In genomic region chr7:54986716-54987115, GRCh38 we compare ENCODE assay signal across 17 cellular contexts. TPM values are rescaled to one million over a fixed set of nuclear protein-coding genes. Genes with fewer than 3 reads are reported as not detected.
"Had no signal": no experiment of that assay in that cellular context is flagged by ENCODE, and none has a peak within 500 bp of the region (broad histone marks: within the 10 kb centered on the region; RNA-seq: fewer than 3 reads in every experiment).

No MANE protein-coding gene starts in this region.

- H3K36me3 ChIP-seq: colonic mucosa, neural progenitor cell, ovary, stomach, thoracic aorta, uterus had no signal

- H3K4me1 ChIP-seq: colonic mucosa, neural progenitor cell, stomach, uterus had no signal

- DNase-seq: colonic mucosa; dermis blood vessel endothelial cell; foreskin melanocyte; head of caudate nucleus; hippocampal formation; nucleus accumbens; ovary; right cardiac atrium; small intestine; stimulated activated CD4-positive, alpha-beta T cell treated with anti-CD3 and anti-CD28 coated beads, Interleukin-12 subunit alpha, Interleukin-12 subunit beta, amount 100 ng/mL, for 4 hours; stimulated activated naive CD4-positive, alpha-beta T cell; stomach; substantia nigra; uterus had no signal

- H3K4me2 ChIP-seq: neural progenitor cell had no signal

- H3K27ac ChIP-seq: colonic mucosa, neural progenitor cell, ovary, stomach, thoracic aorta, uterus had no signal

- H3K4me3 ChIP-seq: colonic mucosa, neural progenitor cell, ovary, stomach, thoracic aorta, uterus had no signal

- H3K9me3 ChIP-seq: colonic mucosa, ovary, stomach, thoracic aorta, uterus had no signal

- H2AFZ ChIP-seq: neural progenitor cell had no signal

- H3K27me3 ChIP-seq: colonic mucosa, neural progenitor cell, ovary, stomach, uterus had no signal

RNA-seq across cellular contexts. Expression of gene EGFR, which starts 32.1 kb away (rescaled TPM):
- total RNA-seq: natural killer cell treated with Interleukin-12 subunit alpha and Interleukin-12 subunit beta and Interleukin-15 and Interleukin-18, amount 100 ng/mL, for 72 hours had no signal
